ENCODE assay signal across 2 cellular contexts in the genomic region with DNA sequence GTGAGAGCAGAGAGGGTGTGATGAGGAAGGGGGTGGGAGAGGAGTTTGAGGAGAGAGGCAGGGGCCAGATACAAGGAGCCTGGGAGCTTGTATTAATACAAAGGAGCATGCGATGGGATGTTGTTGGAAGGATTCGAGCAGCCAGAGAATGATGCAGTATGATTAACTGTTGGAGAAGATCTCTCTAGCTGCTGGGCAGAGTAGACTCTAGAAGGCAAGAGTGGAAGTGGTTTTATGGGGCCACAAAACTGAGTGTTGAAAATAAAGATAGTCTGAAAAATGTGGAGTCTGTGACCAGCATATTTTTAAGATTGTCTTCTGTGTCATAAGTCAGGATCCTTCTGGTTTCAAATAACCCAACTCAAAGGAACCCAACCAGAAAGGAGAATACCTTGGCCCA.
TF ChIP-seq lines count a peak whose summit lies in the region.

No MANE protein-coding gene starts in this region.

TF ChIP-seq in IMR-90, 13 proteins besides CTCF, POLR2A, EP300 and RAD21:
- TF ChIP-seq NFE2L2 (IDR thresholded peaks at IDR 0.05; ENCODE audit: low read depth, low read length) (no peak), SMC3 (IDR thresholded peaks at IDR 0.05; ENCODE audit: low read depth, low read length) (no peak)
- TF ChIP-seq, protein P1, sequence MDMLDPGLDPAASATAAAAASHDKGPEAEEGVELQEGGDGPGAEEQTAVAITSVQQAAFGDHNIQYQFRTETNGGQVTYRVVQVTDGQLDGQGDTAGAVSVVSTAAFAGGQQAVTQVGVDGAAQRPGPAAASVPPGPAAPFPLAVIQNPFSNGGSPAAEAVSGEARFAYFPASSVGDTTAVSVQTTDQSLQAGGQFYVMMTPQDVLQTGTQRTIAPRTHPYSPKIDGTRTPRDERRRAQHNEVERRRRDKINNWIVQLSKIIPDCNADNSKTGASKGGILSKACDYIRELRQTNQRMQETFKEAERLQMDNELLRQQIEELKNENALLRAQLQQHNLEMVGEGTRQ (IDR thresholded peaks at IDR 0.05; ENCODE audit: low read depth, low read length), result no peak
- TF ChIP-seq, protein P2, sequence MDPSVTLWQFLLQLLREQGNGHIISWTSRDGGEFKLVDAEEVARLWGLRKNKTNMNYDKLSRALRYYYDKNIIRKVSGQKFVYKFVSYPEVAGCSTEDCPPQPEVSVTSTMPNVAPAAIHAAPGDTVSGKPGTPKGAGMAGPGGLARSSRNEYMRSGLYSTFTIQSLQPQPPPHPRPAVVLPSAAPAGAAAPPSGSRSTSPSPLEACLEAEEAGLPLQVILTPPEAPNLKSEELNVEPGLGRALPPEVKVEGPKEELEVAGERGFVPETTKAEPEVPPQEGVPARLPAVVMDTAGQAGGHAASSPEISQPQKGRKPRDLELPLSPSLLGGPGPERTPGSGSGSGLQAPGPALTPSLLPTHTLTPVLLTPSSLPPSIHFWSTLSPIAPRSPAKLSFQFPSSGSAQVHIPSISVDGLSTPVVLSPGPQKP (IDR thresholded peaks at IDR 0.05; ENCODE audit: borderline replicate concordance, low read depth, low read length), result no peak

TF ChIP-seq in WTC11, 78 proteins besides CTCF, POLR2A, EP300 and RAD21:
- TF ChIP-seq NR1H2 (CRISPR knock-in tag; IDR thresholded peaks at IDR 0.05), result no peak
- no peak for TF ChIP-seq GTF2I (CRISPR knock-in tag; conservative IDR thresholded peaks at IDR 0.05)
- TF ChIP-seq TCF7 (CRISPR knock-in tag; IDR thresholded peaks at IDR 0.05; ENCODE audit: low read depth), result no peak
- TF ChIP-seq JAZF1 (CRISPR knock-in tag; IDR thresholded peaks at IDR 0.05), result no peak
- TF ChIP-seq, protein P3, sequence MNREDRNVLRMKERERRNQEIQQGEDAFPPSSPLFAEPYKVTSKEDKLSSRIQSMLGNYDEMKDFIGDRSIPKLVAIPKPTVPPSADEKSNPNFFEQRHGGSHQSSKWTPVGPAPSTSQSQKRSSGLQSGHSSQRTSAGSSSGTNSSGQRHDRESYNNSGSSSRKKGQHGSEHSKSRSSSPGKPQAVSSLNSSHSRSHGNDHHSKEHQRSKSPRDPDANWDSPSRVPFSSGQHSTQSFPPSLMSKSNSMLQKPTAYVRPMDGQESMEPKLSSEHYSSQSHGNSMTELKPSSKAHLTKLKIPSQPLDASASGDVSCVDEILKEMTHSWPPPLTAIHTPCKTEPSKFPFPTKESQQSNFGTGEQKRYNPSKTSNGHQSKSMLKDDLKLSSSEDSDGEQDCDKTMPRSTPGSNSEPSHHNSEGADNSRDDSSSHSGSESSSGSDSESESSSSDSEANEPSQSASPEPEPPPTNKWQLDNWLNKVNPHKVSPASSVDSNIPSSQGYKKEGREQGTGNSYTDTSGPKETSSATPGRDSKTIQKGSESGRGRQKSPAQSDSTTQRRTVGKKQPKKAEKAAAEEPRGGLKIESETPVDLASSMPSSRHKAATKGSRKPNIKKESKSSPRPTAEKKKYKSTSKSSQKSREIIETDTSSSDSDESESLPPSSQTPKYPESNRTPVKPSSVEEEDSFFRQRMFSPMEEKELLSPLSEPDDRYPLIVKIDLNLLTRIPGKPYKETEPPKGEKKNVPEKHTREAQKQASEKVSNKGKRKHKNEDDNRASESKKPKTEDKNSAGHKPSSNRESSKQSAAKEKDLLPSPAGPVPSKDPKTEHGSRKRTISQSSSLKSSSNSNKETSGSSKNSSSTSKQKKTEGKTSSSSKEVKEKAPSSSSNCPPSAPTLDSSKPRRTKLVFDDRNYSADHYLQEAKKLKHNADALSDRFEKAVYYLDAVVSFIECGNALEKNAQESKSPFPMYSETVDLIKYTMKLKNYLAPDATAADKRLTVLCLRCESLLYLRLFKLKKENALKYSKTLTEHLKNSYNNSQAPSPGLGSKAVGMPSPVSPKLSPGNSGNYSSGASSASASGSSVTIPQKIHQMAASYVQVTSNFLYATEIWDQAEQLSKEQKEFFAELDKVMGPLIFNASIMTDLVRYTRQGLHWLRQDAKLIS (CRISPR knock-in tag; IDR thresholded peaks at IDR 0.05; ENCODE audit: borderline replicate concordance), result no peak
TF ChIP-seq in WTC11: peak in this region for 0.
